In genomic region chr6:127918506-127919427, GRCh38 we compare ENCODE assay signal across 1 cellular context.
TF ChIP-seq lines count a peak whose summit lies in the region.

No MANE protein-coding gene starts in this region.

TF ChIP-seq in GM23338, 12 proteins besides CTCF, POLR2A, EP300 and RAD21 (continued from another document):
- TF ChIP-seq, protein P1, sequence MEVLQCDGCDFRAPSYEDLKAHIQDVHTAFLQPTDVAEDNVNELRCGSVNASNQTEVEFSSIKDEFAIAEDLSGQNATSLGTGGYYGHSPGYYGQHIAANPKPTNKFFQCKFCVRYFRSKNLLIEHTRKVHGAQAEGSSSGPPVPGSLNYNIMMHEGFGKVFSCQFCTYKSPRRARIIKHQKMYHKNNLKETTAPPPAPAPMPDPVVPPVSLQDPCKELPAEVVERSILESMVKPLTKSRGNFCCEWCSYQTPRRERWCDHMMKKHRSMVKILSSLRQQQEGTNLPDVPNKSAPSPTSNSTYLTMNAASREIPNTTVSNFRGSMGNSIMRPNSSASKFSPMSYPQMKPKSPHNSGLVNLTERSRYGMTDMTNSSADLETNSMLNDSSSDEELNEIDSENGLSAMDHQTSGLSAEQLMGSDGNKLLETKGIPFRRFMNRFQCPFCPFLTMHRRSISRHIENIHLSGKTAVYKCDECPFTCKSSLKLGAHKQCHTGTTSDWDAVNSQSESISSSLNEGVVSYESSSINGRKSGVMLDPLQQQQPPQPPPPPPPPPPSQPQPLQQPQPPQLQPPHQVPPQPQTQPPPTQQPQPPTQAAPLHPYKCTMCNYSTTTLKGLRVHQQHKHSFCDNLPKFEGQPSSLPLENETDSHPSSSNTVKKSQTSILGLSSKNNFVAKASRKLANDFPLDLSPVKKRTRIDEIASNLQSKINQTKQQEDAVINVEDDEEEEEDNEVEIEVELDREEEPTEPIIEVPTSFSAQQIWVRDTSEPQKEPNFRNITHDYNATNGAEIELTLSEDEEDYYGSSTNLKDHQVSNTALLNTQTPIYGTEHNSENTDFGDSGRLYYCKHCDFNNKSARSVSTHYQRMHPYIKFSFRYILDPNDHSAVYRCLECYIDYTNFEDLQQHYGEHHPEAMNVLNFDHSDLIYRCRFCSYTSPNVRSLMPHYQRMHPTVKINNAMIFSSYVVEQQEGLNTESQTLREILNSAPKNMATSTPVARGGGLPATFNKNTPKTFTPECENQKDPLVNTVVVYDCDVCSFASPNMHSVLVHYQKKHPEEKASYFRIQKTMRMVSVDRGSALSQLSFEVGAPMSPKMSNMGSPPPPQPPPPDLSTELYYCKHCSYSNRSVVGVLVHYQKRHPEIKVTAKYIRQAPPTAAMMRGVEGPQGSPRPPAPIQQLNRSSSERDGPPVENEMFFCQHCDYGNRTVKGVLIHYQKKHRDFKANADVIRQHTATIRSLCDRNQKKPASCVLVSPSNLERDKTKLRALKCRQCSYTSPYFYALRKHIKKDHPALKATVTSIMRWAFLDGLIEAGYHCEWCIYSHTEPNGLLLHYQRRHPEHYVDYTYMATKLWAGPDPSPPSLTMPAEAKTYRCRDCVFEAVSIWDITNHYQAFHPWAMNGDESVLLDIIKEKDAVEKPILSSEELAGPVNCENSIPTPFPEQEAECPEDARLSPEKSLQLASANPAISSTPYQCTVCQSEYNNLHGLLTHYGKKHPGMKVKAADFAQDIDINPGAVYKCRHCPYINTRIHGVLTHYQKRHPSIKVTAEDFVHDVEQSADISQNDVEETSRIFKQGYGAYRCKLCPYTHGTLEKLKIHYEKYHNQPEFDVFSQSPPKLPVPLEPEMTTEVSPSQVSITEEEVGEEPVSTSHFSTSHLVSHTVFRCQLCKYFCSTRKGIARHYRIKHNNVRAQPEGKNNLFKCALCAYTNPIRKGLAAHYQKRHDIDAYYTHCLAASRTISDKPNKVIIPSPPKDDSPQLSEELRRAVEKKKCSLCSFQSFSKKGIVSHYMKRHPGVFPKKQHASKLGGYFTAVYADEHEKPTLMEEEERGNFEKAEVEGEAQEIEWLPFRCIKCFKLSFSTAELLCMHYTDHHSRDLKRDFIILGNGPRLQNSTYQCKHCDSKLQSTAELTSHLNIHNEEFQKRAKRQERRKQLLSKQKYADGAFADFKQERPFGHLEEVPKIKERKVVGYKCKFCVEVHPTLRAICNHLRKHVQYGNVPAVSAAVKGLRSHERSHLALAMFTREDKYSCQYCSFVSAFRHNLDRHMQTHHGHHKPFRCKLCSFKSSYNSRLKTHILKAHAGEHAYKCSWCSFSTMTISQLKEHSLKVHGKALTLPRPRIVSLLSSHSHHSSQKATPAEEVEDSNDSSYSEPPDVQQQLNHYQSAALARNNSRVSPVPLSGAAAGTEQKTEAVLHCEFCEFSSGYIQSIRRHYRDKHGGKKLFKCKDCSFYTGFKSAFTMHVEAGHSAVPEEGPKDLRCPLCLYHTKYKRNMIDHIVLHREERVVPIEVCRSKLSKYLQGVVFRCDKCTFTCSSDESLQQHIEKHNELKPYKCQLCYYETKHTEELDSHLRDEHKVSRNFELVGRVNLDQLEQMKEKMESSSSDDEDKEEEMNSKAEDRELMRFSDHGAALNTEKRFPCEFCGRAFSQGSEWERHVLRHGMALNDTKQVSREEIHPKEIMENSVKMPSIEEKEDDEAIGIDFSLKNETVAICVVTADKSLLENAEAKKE (CRISPR knock-in tag; IDR thresholded peaks at IDR 0.05): no peak
- TF ChIP-seq CREB1 (CRISPR knock-in tag; IDR thresholded peaks at IDR 0.05; ENCODE audit: low read depth) (no peak), ZNF331 (CRISPR knock-in tag; IDR thresholded peaks at IDR 0.05; ENCODE audit: low read depth) (no peak), POLR2AphosphoS5 (IDR thresholded peaks at IDR 0.05; ENCODE audit: low read depth) (no peak), EZH2 (IDR thresholded peaks at IDR 0.05; ENCODE audit: low read depth, unreplicated experiment) (no peak)
- TF ChIP-seq, protein P2, sequence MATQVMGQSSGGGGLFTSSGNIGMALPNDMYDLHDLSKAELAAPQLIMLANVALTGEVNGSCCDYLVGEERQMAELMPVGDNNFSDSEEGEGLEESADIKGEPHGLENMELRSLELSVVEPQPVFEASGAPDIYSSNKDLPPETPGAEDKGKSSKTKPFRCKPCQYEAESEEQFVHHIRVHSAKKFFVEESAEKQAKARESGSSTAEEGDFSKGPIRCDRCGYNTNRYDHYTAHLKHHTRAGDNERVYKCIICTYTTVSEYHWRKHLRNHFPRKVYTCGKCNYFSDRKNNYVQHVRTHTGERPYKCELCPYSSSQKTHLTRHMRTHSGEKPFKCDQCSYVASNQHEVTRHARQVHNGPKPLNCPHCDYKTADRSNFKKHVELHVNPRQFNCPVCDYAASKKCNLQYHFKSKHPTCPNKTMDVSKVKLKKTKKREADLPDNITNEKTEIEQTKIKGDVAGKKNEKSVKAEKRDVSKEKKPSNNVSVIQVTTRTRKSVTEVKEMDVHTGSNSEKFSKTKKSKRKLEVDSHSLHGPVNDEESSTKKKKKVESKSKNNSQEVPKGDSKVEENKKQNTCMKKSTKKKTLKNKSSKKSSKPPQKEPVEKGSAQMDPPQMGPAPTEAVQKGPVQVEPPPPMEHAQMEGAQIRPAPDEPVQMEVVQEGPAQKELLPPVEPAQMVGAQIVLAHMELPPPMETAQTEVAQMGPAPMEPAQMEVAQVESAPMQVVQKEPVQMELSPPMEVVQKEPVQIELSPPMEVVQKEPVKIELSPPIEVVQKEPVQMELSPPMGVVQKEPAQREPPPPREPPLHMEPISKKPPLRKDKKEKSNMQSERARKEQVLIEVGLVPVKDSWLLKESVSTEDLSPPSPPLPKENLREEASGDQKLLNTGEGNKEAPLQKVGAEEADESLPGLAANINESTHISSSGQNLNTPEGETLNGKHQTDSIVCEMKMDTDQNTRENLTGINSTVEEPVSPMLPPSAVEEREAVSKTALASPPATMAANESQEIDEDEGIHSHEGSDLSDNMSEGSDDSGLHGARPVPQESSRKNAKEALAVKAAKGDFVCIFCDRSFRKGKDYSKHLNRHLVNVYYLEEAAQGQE (IDR thresholded peaks at IDR 0.05; ENCODE audit: unreplicated experiment): no peak
